ENCODE assay signal across 22 cellular contexts in genomic region chr17:30548189-30548588, GRCh38.
"Had no signal": no experiment of that assay in that cellular context is flagged by ENCODE, and none has a peak within 500 bp of the region (broad histone marks: within the 10 kb centered on the region; RNA-seq: fewer than 3 reads in every experiment).

No MANE protein-coding gene starts in this region.

- H3K36me3 Mint-ChIP-seq: mesothelial cell of epicardium, naive B cell, natural killer cell, neural progenitor cell had no signal

- H3K27ac Mint-ChIP-seq: mesothelial cell of epicardium, natural killer cell, nephron progenitor cell had no signal

- H3K27me3 Mint-ChIP-seq: naive B cell; stimulated activated memory B cell treated with anti-CD40 and anti-IgM and Interleukin-4, amounts not matched to agents 10 μg/mL and 1 μg/mL and 100 μg/mL, for 72 hours; stimulated activated naive CD8-positive, alpha-beta T cell treated with anti-CD3 and anti-CD28 coated beads, Interleukin-15, amount 100 ng/mL, for 72 hours had no signal

- H3K4me1 Mint-ChIP-seq: mesothelial cell of epicardium; stimulated activated naive CD8-positive, alpha-beta T cell treated with anti-CD3 and anti-CD28 coated beads, Interleukin-15, amount 100 ng/mL, for 72 hours had no signal

- ATAC-seq: left colon; left lung; natural killer cell; pancreas; right lobe of liver; stimulated activated memory B cell treated with anti-CD40 and anti-IgM and Interleukin-4, amounts not matched to agents 10 μg/mL and 1 μg/mL and 100 μg/mL, for 72 hours; stimulated activated naive CD8-positive, alpha-beta T cell treated with anti-CD3 and anti-CD28 coated beads, Interleukin-15, amount 100 ng/mL, for 72 hours had no signal

- H3K9me3 Mint-ChIP-seq: mesothelial cell of epicardium; naive B cell; natural killer cell; nephron progenitor cell; neural progenitor cell; stimulated activated memory B cell treated with anti-CD40 and anti-IgM and Interleukin-4, amounts not matched to agents 10 μg/mL and 1 μg/mL and 100 μg/mL, for 72 hours; stimulated activated naive CD8-positive, alpha-beta T cell treated with anti-CD3 and anti-CD28 coated beads, Interleukin-15, amount 100 ng/mL, for 72 hours had no signal

- DNase-seq: hippocampal formation; kidney; left colon; mesendoderm; naive B cell; natural killer cell; nephron progenitor cell; pancreas; posterior cingulate gyrus; right lobe of liver; stimulated activated CD4-positive, alpha-beta T cell treated with anti-CD3 and anti-CD28 coated beads, Interleukin-1b, Interleukin-23, amount 100 ng/mL, for 48 hours; stimulated activated CD4-positive, alpha-beta T cell treated with anti-CD3 and anti-CD28 coated beads, Interleukin-2, amount 100 ng/mL, for 48 hours; stimulated activated CD4-positive, alpha-beta T cell treated with anti-CD3 and anti-CD28 coated beads, Interleukin-4, amount 100 ng/mL, for 4 hours; stimulated activated CD8-positive, alpha-beta memory T cell treated with anti-CD3 and anti-CD28 coated beads, Interleukin-4, amount 100 ng/mL, for 48 hours; stimulated activated naive CD4-positive, alpha-beta T cell treated with Interleukin-2 at 50 U/mL for 16 hours; stimulated activated naive CD8-positive, alpha-beta T cell treated with anti-CD3 and anti-CD28 coated beads, Interleukin-15, amount 100 ng/mL, for 72 hours; substantia nigra; transverse colon had no signal

- H3K4me3 Mint-ChIP-seq: mesothelial cell of epicardium; naive B cell; natural killer cell; nephron progenitor cell; neural progenitor cell; stimulated activated memory B cell treated with anti-CD40 and anti-IgM and Interleukin-4, amounts not matched to agents 10 μg/mL and 1 μg/mL and 100 μg/mL, for 72 hours; stimulated activated naive CD8-positive, alpha-beta T cell treated with anti-CD3 and anti-CD28 coated beads, Interleukin-15, amount 100 ng/mL, for 72 hours had no signal
